Comparison of ENCODE assay signal across 14 cellular contexts in the genomic region with DNA sequence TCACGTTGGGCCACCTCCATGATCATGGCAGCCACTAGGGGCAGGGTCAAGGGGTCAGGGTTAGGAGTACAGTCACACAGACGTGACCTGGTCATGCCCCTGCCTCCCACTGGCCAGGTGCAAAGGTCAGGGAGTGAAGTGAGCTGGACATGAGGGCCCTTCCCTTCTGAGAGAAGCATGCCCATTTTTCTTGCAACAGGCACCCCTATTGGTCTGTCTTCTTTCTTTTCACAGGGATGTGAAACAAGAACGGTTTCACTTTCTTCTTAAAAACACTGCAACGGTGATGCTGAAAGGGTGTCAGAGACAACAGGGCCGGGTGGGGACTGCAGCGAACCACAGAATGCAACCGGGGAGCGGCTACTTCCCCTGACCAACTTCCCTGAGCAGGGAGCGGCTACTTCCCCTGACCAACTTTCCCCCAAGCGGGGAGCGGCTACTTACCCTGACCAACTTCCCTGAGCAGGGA. TPM values are rescaled to one million over a fixed set of nuclear protein-coding genes. Genes with fewer than 3 reads are reported as not detected.
A peak's percentile ranks its signal among the peaks of the same experiment; 100 is the strongest.
DNase-seq lines count a peak whose midpoint lies in the region; ATAC-seq and TF ChIP-seq lines count a peak whose summit lies in the region.
"Had no signal": no experiment of that assay in that cellular context is flagged by ENCODE, and none has a peak within 500 bp of the region (broad histone marks: within the 10 kb centered on the region; RNA-seq: fewer than 3 reads in every experiment).

No MANE protein-coding gene starts in this region.

- H3K4me3 ChIP-seq in NB4 (ENCODE audit: low read depth, low read length): no peak overlapping the region
- no peak overlapping the region for H3K4me3 ChIP-seq in esophagus (ENCODE audit: low read depth in 1 of 2, low read length in 2 of 2)
- no peak overlapping the region for H3K4me3 ChIP-seq in muscle layer of duodenum (ENCODE audit: low read depth in 1 of 2, low read length in 2 of 2)

- TF ChIP-seq POLR2A in NB4 (IDR thresholded peaks at IDR 0.05; ENCODE audit: extremely low read depth, insufficient read length): no peak

- H3K27me3 ChIP-seq in esophagus (ENCODE audit: control insufficient read depth in 1 of 2, insufficient read depth in 2 of 2, low read length in 2 of 2) (no peaks in the 10 kb centered on the region), muscle layer of duodenum (ENCODE audit: low read depth, low read length) (no peaks in the 10 kb centered on the region)

- no peak overlapping the region for H3K4me3 Mint-ChIP-seq in activated T-helper 2 cell treated with anti-CD3 and anti-CD28 coated beads, Interferon-gamma antibody, Interleukin-2, Interleukin-4, amounts not matched to agents 10 μg/mL and 5 μg/mL and 100 μg/mL, durations not matched to agents 14 hours and 24 hours and 36 hours (ENCODE audit: low read depth)
- H3K4me3 Mint-ChIP-seq: activated CD4-positive, alpha-beta T cell treated with anti-CD3 and anti-CD28 coated beads, Interleukin-2, amount 10 ng/mL, durations not matched to agents 7 days and 5 days; IgD-negative memory B cell; stimulated activated naive CD8-positive, alpha-beta T cell treated with anti-CD3 and anti-CD28 coated beads, Interleukin-15, Interleukin-2, amounts not matched to agents 100 ng/mL and 50 ng/mL, for 24 hours had no signal

- no peak for ATAC-seq in HG03378 (IDR thresholded peaks at IDR 0.05; ENCODE audit: unreplicated experiment)

- H3K27ac Mint-ChIP-seq in activated T-helper 2 cell treated with anti-CD3 and anti-CD28 coated beads, Interferon-gamma antibody, Interleukin-2, Interleukin-4, amounts not matched to agents 10 μg/mL and 5 μg/mL and 100 μg/mL, durations not matched to agents 14 hours and 24 hours and 36 hours: no peak overlapping the region
- H3K27ac Mint-ChIP-seq: activated CD4-positive, alpha-beta T cell treated with anti-CD3 and anti-CD28 coated beads, Interleukin-2, amount 10 ng/mL, durations not matched to agents 7 days and 5 days; IgD-negative memory B cell; stimulated activated naive CD8-positive, alpha-beta T cell treated with anti-CD3 and anti-CD28 coated beads, Interleukin-15, Interleukin-2, amounts not matched to agents 100 ng/mL and 50 ng/mL, for 24 hours had no signal

- TF ChIP-seq CTCF in NB4 (IDR thresholded peaks at IDR 0.05; ENCODE audit: low read depth, low read length): no peak

- no peaks in the 10 kb centered on the region for H3K9me3 Mint-ChIP-seq in activated T-helper 2 cell treated with anti-CD3 and anti-CD28 coated beads, Interferon-gamma antibody, Interleukin-2, Interleukin-4, amounts not matched to agents 10 μg/mL and 5 μg/mL and 100 μg/mL, durations not matched to agents 14 hours and 24 hours and 36 hours
- H3K9me3 Mint-ChIP-seq: activated CD4-positive, alpha-beta T cell treated with anti-CD3 and anti-CD28 coated beads, Interleukin-2, amount 10 ng/mL, durations not matched to agents 7 days and 5 days; IgD-negative memory B cell; stimulated activated naive CD8-positive, alpha-beta T cell treated with anti-CD3 and anti-CD28 coated beads, Interleukin-15, Interleukin-2, amounts not matched to agents 100 ng/mL and 50 ng/mL, for 24 hours had no signal

- DNase-seq in NB4 (ENCODE audit: low read depth) (peak; percentile 14), ureter (ENCODE audit: low spot score) (peak; percentile 42), putamen (ENCODE audit: low spot score) (no peak)
- DNase-seq in activated T-helper 2 cell treated with anti-CD3 and anti-CD28 coated beads, Interferon-gamma antibody, Interleukin-2, Interleukin-4, amounts not matched to agents 10 μg/mL and 5 μg/mL and 100 μg/mL, durations not matched to agents 14 hours and 24 hours and 36 hours (ENCODE audit: low spot score): no peak
- DNase-seq: activated CD4-positive, alpha-beta T cell treated with anti-CD3 and anti-CD28 coated beads, Interleukin-2, amount 10 ng/mL, durations not matched to agents 7 days and 5 days; GOT3; NCI-H2029 treated with DMSO at 0.1 percent for 48 hours; stimulated activated CD4-positive, alpha-beta T cell treated with anti-CD3 and anti-CD28 coated beads, Interleukin-2, amount 100 ng/mL, for 48 hours had no signal

- H3K27ac ChIP-seq in esophagus (ENCODE audit: low read depth in 2 of 2, low read length in 1 of 2) (peak overlapping the region; percentile 40 to 78), muscle layer of duodenum (ENCODE audit: low read length) (peak overlapping the region; percentile 60)

- H3K36me3 ChIP-seq in esophagus (ENCODE audit: control insufficient read depth in 2 of 2, insufficient read depth in 2 of 2, low read length in 1 of 2) (no peaks in the 10 kb centered on the region), muscle layer of duodenum (ENCODE audit: control insufficient read depth in 1 of 2, insufficient read depth in 2 of 2, low read length in 2 of 2) (no peaks in the 10 kb centered on the region)

- intact Hi-C loops in activated T-helper 2 cell treated with anti-CD3 and anti-CD28 coated beads, Interferon-gamma antibody, Interleukin-2, Interleukin-4, amounts not matched to agents 10 μg/mL and 5 μg/mL and 100 μg/mL, durations not matched to agents 14 hours and 24 hours and 36 hours (cut with micrococcal nuclease): no loop called here

- H3K9me3 ChIP-seq in esophagus (ENCODE audit: control insufficient read depth in 2 of 2, insufficient read depth in 1 of 2, low read depth in 1 of 2, low read length in 1 of 2): no peaks in the 10 kb centered on the region
- H3K9me3 ChIP-seq in muscle layer of duodenum (ENCODE audit: control insufficient read depth in 1 of 2, low read length in 2 of 2): no peaks in the 10 kb centered on the region

- H3K36me3 Mint-ChIP-seq in activated T-helper 2 cell treated with anti-CD3 and anti-CD28 coated beads, Interferon-gamma antibody, Interleukin-2, Interleukin-4, amounts not matched to agents 10 μg/mL and 5 μg/mL and 100 μg/mL, durations not matched to agents 14 hours and 24 hours and 36 hours (ENCODE audit: low read depth): no peaks in the 10 kb centered on the region
- H3K36me3 Mint-ChIP-seq: IgD-negative memory B cell had no signal

- no peaks in the 10 kb centered on the region for H3K4me1 Mint-ChIP-seq in activated T-helper 2 cell treated with anti-CD3 and anti-CD28 coated beads, Interferon-gamma antibody, Interleukin-2, Interleukin-4, amounts not matched to agents 10 μg/mL and 5 μg/mL and 100 μg/mL, durations not matched to agents 14 hours and 24 hours and 36 hours (ENCODE audit: low read depth)
- H3K4me1 Mint-ChIP-seq: activated CD4-positive, alpha-beta T cell treated with anti-CD3 and anti-CD28 coated beads, Interleukin-2, amount 10 ng/mL, durations not matched to agents 7 days and 5 days had no signal

- peaks cover 0 to 2% of the 10 kb centered on the region in 2 donors for H3K4me1 ChIP-seq in esophagus (ENCODE audit: control insufficient read depth in 2 of 2, insufficient read depth in 2 of 2, low read length in 1 of 2)
- H3K4me1 ChIP-seq in muscle layer of duodenum (ENCODE audit: control insufficient read depth in 1 of 2, insufficient read depth in 2 of 2, low read length in 2 of 2): no peaks in the 10 kb centered on the region

- 66 to 75% methylated on average over 9 to 11 of the region's 11 CpGs for WGBS in esophagus, 2 donors

- H3K27me3 Mint-ChIP-seq in activated T-helper 2 cell treated with anti-CD3 and anti-CD28 coated beads, Interferon-gamma antibody, Interleukin-2, Interleukin-4, amounts not matched to agents 10 μg/mL and 5 μg/mL and 100 μg/mL, durations not matched to agents 14 hours and 24 hours and 36 hours (ENCODE audit: low read depth): peaks cover 8% of the 10 kb centered on the region
- H3K27me3 Mint-ChIP-seq: activated CD4-positive, alpha-beta T cell treated with anti-CD3 and anti-CD28 coated beads, Interleukin-2, amount 10 ng/mL, durations not matched to agents 7 days and 5 days; stimulated activated naive CD8-positive, alpha-beta T cell treated with anti-CD3 and anti-CD28 coated beads, Interleukin-15, Interleukin-2, amounts not matched to agents 100 ng/mL and 50 ng/mL, for 24 hours had no signal

RNA-seq across cellular contexts. Expression of a gene that starts 52.1 kb away (rescaled TPM):
- polyA plus RNA-seq in esophagus: 10 to 100 TPM in 1 of 2 donors, 1 to 10 TPM in 1; 2.0 to 14.5 TPM
- total RNA-seq in ureter: 23.5 TPM
- total RNA-seq in activated T-helper 2 cell treated with anti-CD3 and anti-CD28 coated beads, Interferon-gamma antibody, Interleukin-2, Interleukin-4, amounts not matched to agents 10 μg/mL and 5 μg/mL and 100 μg/mL, durations not matched to agents 14 hours and 24 hours and 36 hours: 0.30 and 0.37 TPM in 2 replicates
- total RNA-seq: activated CD4-positive, alpha-beta T cell treated with anti-CD3 and anti-CD28 coated beads, Interleukin-2, amount 10 ng/mL, durations not matched to agents 7 days and 5 days had no signal
- polyA plus RNA-seq: IgD-negative memory B cell, keratinocyte had no signal

Comparison
In these comparisons a context has a peak if more than half of its experiments do, and no peak if none do; other contexts are left out.
1. DNase-seq: peak in NB4 (single experiment) and ureter (single experiment); none in putamen (single experiment) and activated T-helper 2 cell treated with anti-CD3 and anti-CD28 coated beads, Interferon-gamma antibody, Interleukin-2, Interleukin-4, amounts not matched to agents 10 μg/mL and 5 μg/mL and 100 μg/mL, durations not matched to agents 14 hours and 24 hours and 36 hours (single experiment).
2. RNA of a gene that starts 52.1 kb away (total RNA-seq): 23.5 TPM in ureter (single experiment); 0.30 to 0.37 TPM in activated T-helper 2 cell treated with anti-CD3 and anti-CD28 coated beads, Interferon-gamma antibody, Interleukin-2, Interleukin-4, amounts not matched to agents 10 μg/mL and 5 μg/mL and 100 μg/mL, durations not matched to agents 14 hours and 24 hours and 36 hours; every median in the first group is over 10 times any median in the second.